Comparison of ENCODE assay signal across 1 cellular context in the genomic region with DNA sequence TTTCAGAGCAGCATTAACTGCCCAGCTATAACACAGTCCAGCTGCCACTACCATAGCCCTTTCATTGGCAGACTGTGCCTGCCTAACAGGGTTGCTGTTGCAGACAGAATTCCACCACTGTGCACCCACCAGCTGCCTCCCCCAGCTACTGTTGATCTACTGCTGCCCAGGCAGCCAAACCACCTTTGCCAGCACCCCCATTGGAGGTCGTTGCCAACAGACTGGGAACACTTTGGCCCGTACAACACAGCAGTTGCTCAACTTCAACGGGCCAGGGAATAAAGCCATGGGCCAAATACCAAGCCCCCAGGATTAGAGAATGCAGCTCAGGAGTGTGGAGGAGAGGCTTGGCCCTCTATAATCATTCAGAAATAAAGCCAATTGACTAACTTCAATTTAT.
TF ChIP-seq lines count a peak whose summit lies in the region.

No MANE protein-coding gene starts in this region.

TF ChIP-seq in H1, 55 proteins besides CTCF, POLR2A, EP300 and RAD21:
- TF ChIP-seq FOSL1 (IDR thresholded peaks at IDR 0.05; ENCODE audit: insufficient read depth, low read depth, low read length), result no peak
- TF ChIP-seq, protein P1, sequence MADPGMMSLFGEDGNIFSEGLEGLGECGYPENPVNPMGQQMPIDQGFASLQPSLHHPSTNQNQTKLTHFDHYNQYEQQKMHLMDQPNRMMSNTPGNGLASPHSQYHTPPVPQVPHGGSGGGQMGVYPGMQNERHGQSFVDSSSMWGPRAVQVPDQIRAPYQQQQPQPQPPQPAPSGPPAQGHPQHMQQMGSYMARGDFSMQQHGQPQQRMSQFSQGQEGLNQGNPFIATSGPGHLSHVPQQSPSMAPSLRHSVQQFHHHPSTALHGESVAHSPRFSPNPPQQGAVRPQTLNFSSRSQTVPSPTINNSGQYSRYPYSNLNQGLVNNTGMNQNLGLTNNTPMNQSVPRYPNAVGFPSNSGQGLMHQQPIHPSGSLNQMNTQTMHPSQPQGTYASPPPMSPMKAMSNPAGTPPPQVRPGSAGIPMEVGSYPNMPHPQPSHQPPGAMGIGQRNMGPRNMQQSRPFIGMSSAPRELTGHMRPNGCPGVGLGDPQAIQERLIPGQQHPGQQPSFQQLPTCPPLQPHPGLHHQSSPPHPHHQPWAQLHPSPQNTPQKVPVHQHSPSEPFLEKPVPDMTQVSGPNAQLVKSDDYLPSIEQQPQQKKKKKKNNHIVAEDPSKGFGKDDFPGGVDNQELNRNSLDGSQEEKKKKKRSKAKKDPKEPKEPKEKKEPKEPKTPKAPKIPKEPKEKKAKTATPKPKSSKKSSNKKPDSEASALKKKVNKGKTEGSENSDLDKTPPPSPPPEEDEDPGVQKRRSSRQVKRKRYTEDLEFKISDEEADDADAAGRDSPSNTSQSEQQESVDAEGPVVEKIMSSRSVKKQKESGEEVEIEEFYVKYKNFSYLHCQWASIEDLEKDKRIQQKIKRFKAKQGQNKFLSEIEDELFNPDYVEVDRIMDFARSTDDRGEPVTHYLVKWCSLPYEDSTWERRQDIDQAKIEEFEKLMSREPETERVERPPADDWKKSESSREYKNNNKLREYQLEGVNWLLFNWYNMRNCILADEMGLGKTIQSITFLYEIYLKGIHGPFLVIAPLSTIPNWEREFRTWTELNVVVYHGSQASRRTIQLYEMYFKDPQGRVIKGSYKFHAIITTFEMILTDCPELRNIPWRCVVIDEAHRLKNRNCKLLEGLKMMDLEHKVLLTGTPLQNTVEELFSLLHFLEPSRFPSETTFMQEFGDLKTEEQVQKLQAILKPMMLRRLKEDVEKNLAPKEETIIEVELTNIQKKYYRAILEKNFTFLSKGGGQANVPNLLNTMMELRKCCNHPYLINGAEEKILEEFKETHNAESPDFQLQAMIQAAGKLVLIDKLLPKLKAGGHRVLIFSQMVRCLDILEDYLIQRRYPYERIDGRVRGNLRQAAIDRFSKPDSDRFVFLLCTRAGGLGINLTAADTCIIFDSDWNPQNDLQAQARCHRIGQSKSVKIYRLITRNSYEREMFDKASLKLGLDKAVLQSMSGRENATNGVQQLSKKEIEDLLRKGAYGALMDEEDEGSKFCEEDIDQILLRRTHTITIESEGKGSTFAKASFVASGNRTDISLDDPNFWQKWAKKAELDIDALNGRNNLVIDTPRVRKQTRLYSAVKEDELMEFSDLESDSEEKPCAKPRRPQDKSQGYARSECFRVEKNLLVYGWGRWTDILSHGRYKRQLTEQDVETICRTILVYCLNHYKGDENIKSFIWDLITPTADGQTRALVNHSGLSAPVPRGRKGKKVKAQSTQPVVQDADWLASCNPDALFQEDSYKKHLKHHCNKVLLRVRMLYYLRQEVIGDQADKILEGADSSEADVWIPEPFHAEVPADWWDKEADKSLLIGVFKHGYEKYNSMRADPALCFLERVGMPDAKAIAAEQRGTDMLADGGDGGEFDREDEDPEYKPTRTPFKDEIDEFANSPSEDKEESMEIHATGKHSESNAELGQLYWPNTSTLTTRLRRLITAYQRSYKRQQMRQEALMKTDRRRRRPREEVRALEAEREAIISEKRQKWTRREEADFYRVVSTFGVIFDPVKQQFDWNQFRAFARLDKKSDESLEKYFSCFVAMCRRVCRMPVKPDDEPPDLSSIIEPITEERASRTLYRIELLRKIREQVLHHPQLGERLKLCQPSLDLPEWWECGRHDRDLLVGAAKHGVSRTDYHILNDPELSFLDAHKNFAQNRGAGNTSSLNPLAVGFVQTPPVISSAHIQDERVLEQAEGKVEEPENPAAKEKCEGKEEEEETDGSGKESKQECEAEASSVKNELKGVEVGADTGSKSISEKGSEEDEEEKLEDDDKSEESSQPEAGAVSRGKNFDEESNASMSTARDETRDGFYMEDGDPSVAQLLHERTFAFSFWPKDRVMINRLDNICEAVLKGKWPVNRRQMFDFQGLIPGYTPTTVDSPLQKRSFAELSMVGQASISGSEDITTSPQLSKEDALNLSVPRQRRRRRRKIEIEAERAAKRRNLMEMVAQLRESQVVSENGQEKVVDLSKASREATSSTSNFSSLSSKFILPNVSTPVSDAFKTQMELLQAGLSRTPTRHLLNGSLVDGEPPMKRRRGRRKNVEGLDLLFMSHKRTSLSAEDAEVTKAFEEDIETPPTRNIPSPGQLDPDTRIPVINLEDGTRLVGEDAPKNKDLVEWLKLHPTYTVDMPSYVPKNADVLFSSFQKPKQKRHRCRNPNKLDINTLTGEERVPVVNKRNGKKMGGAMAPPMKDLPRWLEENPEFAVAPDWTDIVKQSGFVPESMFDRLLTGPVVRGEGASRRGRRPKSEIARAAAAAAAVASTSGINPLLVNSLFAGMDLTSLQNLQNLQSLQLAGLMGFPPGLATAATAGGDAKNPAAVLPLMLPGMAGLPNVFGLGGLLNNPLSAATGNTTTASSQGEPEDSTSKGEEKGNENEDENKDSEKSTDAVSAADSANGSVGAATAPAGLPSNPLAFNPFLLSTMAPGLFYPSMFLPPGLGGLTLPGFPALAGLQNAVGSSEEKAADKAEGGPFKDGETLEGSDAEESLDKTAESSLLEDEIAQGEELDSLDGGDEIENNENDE (IDR thresholded peaks at IDR 0.05; ENCODE audit: insufficient replicate concordance, low read length), result no peak
- TF ChIP-seq, protein P2, sequence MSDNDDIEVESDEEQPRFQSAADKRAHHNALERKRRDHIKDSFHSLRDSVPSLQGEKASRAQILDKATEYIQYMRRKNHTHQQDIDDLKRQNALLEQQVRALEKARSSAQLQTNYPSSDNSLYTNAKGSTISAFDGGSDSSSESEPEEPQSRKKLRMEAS (IDR thresholded peaks at IDR 0.05), result no peak
- no peak for TF ChIP-seq SRF (IDR thresholded peaks at IDR 0.05; ENCODE audit: low read depth, low read length)
- no peak for TF ChIP-seq SUZ12 (IDR thresholded peaks at IDR 0.05; ENCODE audit: low read length)
- no peak for TF ChIP-seq BRCA1 (IDR thresholded peaks at IDR 0.05; ENCODE audit: low read depth, low read length)
- TF ChIP-seq KDM5A (IDR thresholded peaks at IDR 0.05; ENCODE audit: low read length), result no peak
- no peak for TF ChIP-seq GTF2F1 (IDR thresholded peaks at IDR 0.05; ENCODE audit: borderline replicate concordance, low read depth, low read length)
- no peak for TF ChIP-seq HDAC2 (IDR thresholded peaks at IDR 0.05; ENCODE audit: borderline replicate concordance in 1 of 2, low read depth in 2 of 2, low read length in 2 of 2)
- no peak for TF ChIP-seq E2F6 (IDR thresholded peaks at IDR 0.05)
- no peak for TF ChIP-seq RBBP5 (IDR thresholded peaks at IDR 0.05; ENCODE audit: borderline replicate concordance, low read depth, low read length)
- TF ChIP-seq GABPA (IDR thresholded peaks at IDR 0.05; ENCODE audit: borderline replicate concordance, insufficient read depth, low read length), result no peak
- no peak for TF ChIP-seq SAP30 (IDR thresholded peaks at IDR 0.05; ENCODE audit: insufficient read depth, insufficient replicate concordance, low read length)
- TF ChIP-seq NRF1 (IDR thresholded peaks at IDR 0.05; ENCODE audit: low read depth, low read length), result no peak
- no peak for TF ChIP-seq ASH2L (IDR thresholded peaks at IDR 0.05; ENCODE audit: low read length)
- TF ChIP-seq RXRA (IDR thresholded peaks at IDR 0.05; ENCODE audit: insufficient read depth, low read depth, low read length), result no peak
- TF ChIP-seq TAF1 (IDR thresholded peaks at IDR 0.05; ENCODE audit: low read depth, low read length), result no peak
- TF ChIP-seq SIN3A (conservative IDR thresholded peaks at IDR 0.05 in 1 of 2, IDR thresholded peaks at IDR 0.05 in 1 of 2; ENCODE audit: low read depth in 1 of 2, low read length in 2 of 2), result no peak
